In the genomic region with DNA sequence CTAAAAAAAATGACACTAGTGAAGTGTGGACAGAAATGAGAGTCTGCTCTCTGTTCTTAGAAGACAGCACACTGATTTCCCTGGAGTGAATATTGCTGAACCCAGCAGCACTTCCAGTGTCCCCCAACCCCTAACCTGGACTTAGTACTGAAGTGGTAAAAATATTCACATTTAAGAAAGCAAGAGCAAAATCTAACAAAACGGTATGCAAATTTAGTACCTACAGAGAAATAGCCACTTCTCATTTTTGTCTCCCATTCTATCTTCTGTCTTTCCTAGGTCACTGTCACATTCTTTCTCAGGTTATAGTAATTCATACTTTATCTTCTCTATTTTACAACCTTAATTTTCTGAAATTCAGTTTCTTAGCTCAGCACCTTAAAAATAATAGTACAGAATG, we compare ENCODE assay signal across 12 cellular contexts.
DNase-seq lines count a peak whose midpoint lies in the region; ATAC-seq and TF ChIP-seq lines count a peak whose summit lies in the region.
"Had no signal": no experiment of that assay in that cellular context is flagged by ENCODE, and none has a peak within 500 bp of the region (broad histone marks: within the 10 kb centered on the region; RNA-seq: fewer than 3 reads in every experiment).

No MANE protein-coding gene starts in this region.

- ATAC-seq in GM18511 (IDR thresholded peaks at IDR 0.05; ENCODE audit: unreplicated experiment) (peak; percentile 21), HG02763 (IDR thresholded peaks at IDR 0.05; ENCODE audit: unreplicated experiment) (peak; percentile 21), mucosa of descending colon (no peak)
- ATAC-seq in stimulated activated memory B cell treated with anti-CD40 and anti-IgM and Interleukin-4, amounts not matched to agents 10 μg/mL and 1 μg/mL and 100 μg/mL, for 72 hours: no peak
- no peak for ATAC-seq in naive thymus-derived CD4-positive, alpha-beta T cell

- H3K27ac ChIP-seq in OCI-LY3 (ENCODE audit: low read length): no peak overlapping the region
- H3K27ac ChIP-seq in naive thymus-derived CD4-positive, alpha-beta T cell (ENCODE audit: low read depth, low read length): no peak overlapping the region
- H3K27ac ChIP-seq: RWPE1 had no signal

- H3K4me3 ChIP-seq in OCI-LY3 (ENCODE audit: low read length) (no peak overlapping the region), mucosa of descending colon (no peak overlapping the region)
- no peak overlapping the region for H3K4me3 ChIP-seq in naive thymus-derived CD4-positive, alpha-beta T cell (ENCODE audit: low read length)

- DNase-seq in SHP77 (lab: John Stamatoyannopoulos, UW) (no peak), mucosa of descending colon (no peak)
- DNase-seq in naive thymus-derived CD4-positive, alpha-beta T cell: no peak
- DNase-seq: C1 segment of cervical spinal cord, H9, NCI-H1930, T-helper 9 cell had no signal

- H3K27me3 ChIP-seq in OCI-LY3 (ENCODE audit: low read depth, low read length): no peaks in the 10 kb centered on the region
- H3K27me3 ChIP-seq in naive thymus-derived CD4-positive, alpha-beta T cell (ENCODE audit: control insufficient read depth in 2 of 2, insufficient read depth in 2 of 2, low read length in 2 of 2): no peaks in the 10 kb centered on the region

- POLR2A ChIA-PET in naive thymus-derived CD4-positive, alpha-beta T cell (lab: Charles Lee): interaction anchor here (0.5 kb wide), 1 partner anchor 23 kb away, joined by 3 read pairs; no protein-coding TSS in a partner anchor

- H3K9me3 Mint-ChIP-seq in stimulated activated memory B cell treated with anti-CD40 and anti-IgM and Interleukin-4, amounts not matched to agents 10 μg/mL and 1 μg/mL and 100 μg/mL, for 72 hours: peaks cover 4% of the 10 kb centered on the region
- H3K9me3 Mint-ChIP-seq in naive thymus-derived CD4-positive, alpha-beta T cell: peaks cover 0 to 4% (median 0%) of the 10 kb centered on the region in 11 donors
- H3K9me3 Mint-ChIP-seq: H9 had no signal

- H3K9me3 ChIP-seq in OCI-LY3 (ENCODE audit: insufficient read depth, low read length) (peaks cover 15% of the 10 kb centered on the region; the same call in 1 of the 2 replicates), mucosa of descending colon (no peaks in the 10 kb centered on the region)
- no peaks in the 10 kb centered on the region for H3K9me3 ChIP-seq in naive thymus-derived CD4-positive, alpha-beta T cell (ENCODE audit: control insufficient read depth in 2 of 3, low read length in 3 of 3)

- no peaks in the 10 kb centered on the region for H4K20me1 ChIP-seq in OCI-LY3 (ENCODE audit: insufficient read depth, low read length)

- no peaks in the 10 kb centered on the region for H3K27me3 Mint-ChIP-seq in stimulated activated memory B cell treated with anti-CD40 and anti-IgM and Interleukin-4, amounts not matched to agents 10 μg/mL and 1 μg/mL and 100 μg/mL, for 72 hours
- peaks cover 0 to 5% (median 0%) of the 10 kb centered on the region in 5 donors for H3K27me3 Mint-ChIP-seq in naive thymus-derived CD4-positive, alpha-beta T cell

- H3K79me2 ChIP-seq in OCI-LY3 (ENCODE audit: low read length): no peaks in the 10 kb centered on the region

- H2AFZ ChIP-seq in OCI-LY3 (ENCODE audit: low read depth, low read length): no peak overlapping the region

- H3K36me3 Mint-ChIP-seq in stimulated activated memory B cell treated with anti-CD40 and anti-IgM and Interleukin-4, amounts not matched to agents 10 μg/mL and 1 μg/mL and 100 μg/mL, for 72 hours: no peaks in the 10 kb centered on the region
- peaks cover 0 to 7% (median 0%) of the 10 kb centered on the region in 5 donors for H3K36me3 Mint-ChIP-seq in naive thymus-derived CD4-positive, alpha-beta T cell

- H3K36me3 ChIP-seq in OCI-LY3 (replicated peaks; ENCODE audit: low read depth, low read length) (no peaks in the 10 kb centered on the region), mucosa of descending colon (ENCODE audit: low read depth) (no peaks in the 10 kb centered on the region)
- H3K36me3 ChIP-seq in naive thymus-derived CD4-positive, alpha-beta T cell (ENCODE audit: control insufficient read depth in 2 of 3, insufficient read depth in 3 of 3, low read length in 3 of 3): no peaks in the 10 kb centered on the region

- no peak for TF ChIP-seq CTCF in OCI-LY3 (IDR thresholded peaks at IDR 0.05; ENCODE audit: low read depth, low read length)
- no peak for TF ChIP-seq CTCF in mucosa of descending colon (IDR thresholded peaks at IDR 0.05)

- intact Hi-C loops in mucosa of descending colon (cut with DNase I, micrococcal nuclease): no loop called here
- intact Hi-C loops in naive thymus-derived CD4-positive, alpha-beta T cell (cut with micrococcal nuclease): loop anchor here in 1 of 2 donors (2.0 to 5.0 kb wide), 2 partner anchors 21 to 243 kb away; no protein-coding TSS in a partner anchor

- H3K9ac ChIP-seq in OCI-LY3 (ENCODE audit: low read length): no peak overlapping the region

- H3K4me1 Mint-ChIP-seq in stimulated activated memory B cell treated with anti-CD40 and anti-IgM and Interleukin-4, amounts not matched to agents 10 μg/mL and 1 μg/mL and 100 μg/mL, for 72 hours: peaks cover 25% of the 10 kb centered on the region
- H3K4me1 Mint-ChIP-seq in naive thymus-derived CD4-positive, alpha-beta T cell: peaks cover 0 to 27% (median 14%) of the 10 kb centered on the region in 7 donors

- CTCF ChIA-PET in naive thymus-derived CD4-positive, alpha-beta T cell (lab: Charles Lee): no interaction called here

- no peak overlapping the region for H3K4me3 Mint-ChIP-seq in stimulated activated memory B cell treated with anti-CD40 and anti-IgM and Interleukin-4, amounts not matched to agents 10 μg/mL and 1 μg/mL and 100 μg/mL, for 72 hours
- H3K4me3 Mint-ChIP-seq in naive thymus-derived CD4-positive, alpha-beta T cell: no peak overlapping the region
- H3K4me3 Mint-ChIP-seq: H9 had no signal

- H3K4me2 ChIP-seq in OCI-LY3 (ENCODE audit: low read length): peak overlapping the region; percentile 24

- H3K4me1 ChIP-seq in OCI-LY3 (ENCODE audit: low read length): peaks cover 24% of the 10 kb centered on the region
- peaks cover 5% of the 10 kb centered on the region for H3K4me1 ChIP-seq in mucosa of descending colon (ENCODE audit: low read depth)
- H3K4me1 ChIP-seq in naive thymus-derived CD4-positive, alpha-beta T cell (ENCODE audit: control insufficient read depth in 2 of 2, insufficient read depth in 2 of 2, low read length in 2 of 2): no peaks in the 10 kb centered on the region

- H3K27ac Mint-ChIP-seq in stimulated activated memory B cell treated with anti-CD40 and anti-IgM and Interleukin-4, amounts not matched to agents 10 μg/mL and 1 μg/mL and 100 μg/mL, for 72 hours: peak overlapping the region; percentile 70
- H3K27ac Mint-ChIP-seq in naive thymus-derived CD4-positive, alpha-beta T cell: no peak overlapping the region
- H3K27ac Mint-ChIP-seq: H9 had no signal

Comparison
In these comparisons a context has a peak if more than half of its experiments do, and no peak if none do; other contexts are left out.
1. ATAC-seq: peak in GM18511 (single experiment) and HG02763 (single experiment); none in stimulated activated memory B cell treated with anti-CD40 and anti-IgM and Interleukin-4, amounts not matched to agents 10 μg/mL and 1 μg/mL and 100 μg/mL, for 72 hours (single experiment), mucosa of descending colon (single experiment) and naive thymus-derived CD4-positive, alpha-beta T cell (single experiment).